Comparison of ENCODE assay signal across 1 cellular context in genomic region chr1:205639567-205639966, GRCh38.
TF ChIP-seq lines count a peak whose summit lies in the region.

No MANE protein-coding gene starts in this region.

TF ChIP-seq in HepG2, 621 proteins besides CTCF, POLR2A, EP300 and RAD21 (continued from another document):
- TF ChIP-seq ZBTB49 (CRISPR knock-in tag; IDR thresholded peaks at IDR 0.05; ENCODE audit: borderline replicate concordance) (no peak), ARID3A (IDR thresholded peaks at IDR 0.05; ENCODE audit: low read depth, low read length) (0 out of 2 replicates have a peak, but pooled peaks have one; percentile 11), E2F1 (CRISPR knock-in tag; IDR thresholded peaks at IDR 0.05) (no peak), FOXA3 (CRISPR knock-in tag; IDR thresholded peaks at IDR 0.05) (peak; percentile 39; the same call in 1 of the 2 replicates), TAF1 (CRISPR knock-in tag; IDR thresholded peaks at IDR 0.05) (no peak), RARA (CRISPR knock-in tag; IDR thresholded peaks at IDR 0.05) (peak; percentile 92), NFKBIZ (CRISPR knock-in tag; IDR thresholded peaks at IDR 0.05) (no peak), MZF1 (CRISPR knock-in tag; IDR thresholded peaks at IDR 0.05; ENCODE audit: borderline replicate concordance) (no peak), THRA (CRISPR knock-in tag; IDR thresholded peaks at IDR 0.05; ENCODE audit: borderline replicate concordance) (peak; percentile 32; the same call in 1 of the 2 replicates), MIXL1 (CRISPR knock-in tag; IDR thresholded peaks at IDR 0.05) (peak; percentile 43; the same call in 1 of the 2 replicates), ZKSCAN5 (CRISPR knock-in tag; IDR thresholded peaks at IDR 0.05) (no peak), ZFP91 (CRISPR knock-in tag; IDR thresholded peaks at IDR 0.05; ENCODE audit: borderline replicate concordance) (no peak), CBX2 (IDR thresholded peaks at IDR 0.05; ENCODE audit: low read depth, low read length) (no peak), CBX2 (CRISPR knock-in tag; IDR thresholded peaks at IDR 0.05; ENCODE audit: low read depth) (no peak), BHLHE40 (IDR thresholded peaks at IDR 0.05; ENCODE audit: low read length) (no peak), SKI (IDR thresholded peaks at IDR 0.05; ENCODE audit: partially characterized antibody) (peak; percentile 92), ETV6 (CRISPR knock-in tag; conservative IDR thresholded peaks at IDR 0.05) (no peak), FOXM1 (CRISPR knock-in tag; IDR thresholded peaks at IDR 0.05) (no peak), FOXK1 (CRISPR knock-in tag; IDR thresholded peaks at IDR 0.05; ENCODE audit: borderline replicate concordance, low read depth) (peak; percentile 67; the same call in 1 of the 2 replicates), HBP1 (CRISPR knock-in tag; IDR thresholded peaks at IDR 0.05; ENCODE audit: low read depth) (no peak), HINFP (CRISPR knock-in tag; IDR thresholded peaks at IDR 0.05; ENCODE audit: low read depth) (no peak), PPARG (CRISPR knock-in tag; conservative IDR thresholded peaks at IDR 0.05) (0 out of 2 replicates have a peak, but pooled peaks have one; percentile 39), BRD4 (CRISPR knock-in tag; IDR thresholded peaks at IDR 0.05) (no peak), NR2F6 (IDR thresholded peaks at IDR 0.05) (peak; percentile 54), NR2F6 (CRISPR knock-in tag; IDR thresholded peaks at IDR 0.05) (peak; percentile 47), HCFC1 (IDR thresholded peaks at IDR 0.05; ENCODE audit: low read depth, low read length) (no peak), NR1H2 (CRISPR knock-in tag; IDR thresholded peaks at IDR 0.05; ENCODE audit: borderline replicate concordance, low read depth) (no peak), MEIS1 (CRISPR knock-in tag; IDR thresholded peaks at IDR 0.05; ENCODE audit: borderline replicate concordance) (peak; percentile 38; the same call in 1 of the 2 replicates), ZEB1 (IDR thresholded peaks at IDR 0.05; ENCODE audit: insufficient replicate concordance, low read depth) (no peak), ZSCAN21 (CRISPR knock-in tag; IDR thresholded peaks at IDR 0.05; ENCODE audit: borderline replicate concordance) (no peak), ETV5 (CRISPR knock-in tag; IDR thresholded peaks at IDR 0.05; ENCODE audit: borderline replicate concordance) (peak; percentile 15; the same call in 1 of the 2 replicates), HMG20A (CRISPR knock-in tag; IDR thresholded peaks at IDR 0.05; ENCODE audit: borderline replicate concordance) (peak; percentile 24; the same call in 1 of the 2 replicates), THAP11 (CRISPR knock-in tag; IDR thresholded peaks at IDR 0.05) (0 out of 2 replicates have a peak, but pooled peaks have one; percentile 19), PITX1 (CRISPR knock-in tag; IDR thresholded peaks at IDR 0.05) (0 out of 2 replicates have a peak, but pooled peaks have one; percentile 29), ZNF619 (CRISPR knock-in tag; IDR thresholded peaks at IDR 0.05) (no peak), GABPB1 (CRISPR knock-in tag; IDR thresholded peaks at IDR 0.05) (0 out of 2 replicates have a peak, but pooled peaks have one; percentile 13), SOX5 (CRISPR knock-in tag; IDR thresholded peaks at IDR 0.05; ENCODE audit: borderline replicate concordance) (peak; percentile 22; the same call in 1 of the 2 replicates), SP5 (CRISPR knock-in tag; IDR thresholded peaks at IDR 0.05; ENCODE audit: borderline replicate concordance, low read depth) (no peak), NR3C1 (CRISPR knock-in tag; IDR thresholded peaks at IDR 0.05) (no peak)
- TF ChIP-seq, protein P1, sequence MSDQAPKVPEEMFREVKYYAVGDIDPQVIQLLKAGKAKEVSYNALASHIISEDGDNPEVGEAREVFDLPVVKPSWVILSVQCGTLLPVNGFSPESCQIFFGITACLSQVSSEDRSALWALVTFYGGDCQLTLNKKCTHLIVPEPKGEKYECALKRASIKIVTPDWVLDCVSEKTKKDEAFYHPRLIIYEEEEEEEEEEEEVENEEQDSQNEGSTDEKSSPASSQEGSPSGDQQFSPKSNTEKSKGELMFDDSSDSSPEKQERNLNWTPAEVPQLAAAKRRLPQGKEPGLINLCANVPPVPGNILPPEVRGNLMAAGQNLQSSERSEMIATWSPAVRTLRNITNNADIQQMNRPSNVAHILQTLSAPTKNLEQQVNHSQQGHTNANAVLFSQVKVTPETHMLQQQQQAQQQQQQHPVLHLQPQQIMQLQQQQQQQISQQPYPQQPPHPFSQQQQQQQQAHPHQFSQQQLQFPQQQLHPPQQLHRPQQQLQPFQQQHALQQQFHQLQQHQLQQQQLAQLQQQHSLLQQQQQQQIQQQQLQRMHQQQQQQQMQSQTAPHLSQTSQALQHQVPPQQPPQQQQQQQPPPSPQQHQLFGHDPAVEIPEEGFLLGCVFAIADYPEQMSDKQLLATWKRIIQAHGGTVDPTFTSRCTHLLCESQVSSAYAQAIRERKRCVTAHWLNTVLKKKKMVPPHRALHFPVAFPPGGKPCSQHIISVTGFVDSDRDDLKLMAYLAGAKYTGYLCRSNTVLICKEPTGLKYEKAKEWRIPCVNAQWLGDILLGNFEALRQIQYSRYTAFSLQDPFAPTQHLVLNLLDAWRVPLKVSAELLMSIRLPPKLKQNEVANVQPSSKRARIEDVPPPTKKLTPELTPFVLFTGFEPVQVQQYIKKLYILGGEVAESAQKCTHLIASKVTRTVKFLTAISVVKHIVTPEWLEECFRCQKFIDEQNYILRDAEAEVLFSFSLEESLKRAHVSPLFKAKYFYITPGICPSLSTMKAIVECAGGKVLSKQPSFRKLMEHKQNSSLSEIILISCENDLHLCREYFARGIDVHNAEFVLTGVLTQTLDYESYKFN (CRISPR knock-in tag; conservative IDR thresholded peaks at IDR 0.05) = peak; percentile 82
- TF ChIP-seq, protein P2, sequence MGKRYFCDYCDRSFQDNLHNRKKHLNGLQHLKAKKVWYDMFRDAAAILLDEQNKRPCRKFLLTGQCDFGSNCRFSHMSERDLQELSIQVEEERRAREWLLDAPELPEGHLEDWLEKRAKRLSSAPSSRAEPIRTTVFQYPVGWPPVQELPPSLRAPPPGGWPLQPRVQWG (CRISPR knock-in tag; IDR thresholded peaks at IDR 0.05; ENCODE audit: borderline replicate concordance, low read depth) = no peak
